25 cellular contexts compared by ENCODE assay signal in genomic region chr4:78386679-78387078, GRCh38.
"Had no signal": no experiment of that assay in that cellular context is flagged by ENCODE, and none has a peak within 500 bp of the region (broad histone marks: within the 10 kb centered on the region; RNA-seq: fewer than 3 reads in every experiment).

No MANE protein-coding gene starts in this region.

- H3K4me3 Mint-ChIP-seq: dendritic cell treated with granulocyte-macrophage colony-stimulating factor and Interleukin-4, amounts not matched to agents 40 ng/mL and 50 ng/mL, for 4 days; effector memory CD8-positive, alpha-beta T cell; endodermal cell had no signal

- H3K4me1 Mint-ChIP-seq: endodermal cell had no signal

- DNase-seq: colonic mucosa; cortex of kidney; dermis blood vessel endothelial cell; dorsolateral prefrontal cortex; effector CD4-positive, alpha-beta T cell; effector CD8-positive, alpha-beta T cell; effector memory CD4-positive, alpha-beta T cell; effector memory CD8-positive, alpha-beta T cell; endodermal cell; erythroblast; esophagus squamous epithelium; foreskin fibroblast; foreskin keratinocyte; foreskin melanocyte; gastrocnemius medialis; glutamatergic neuron; head of caudate nucleus; heart left ventricle; heart right ventricle had no signal

- H3K27ac Mint-ChIP-seq: dendritic cell treated with granulocyte-macrophage colony-stimulating factor and Interleukin-4, amounts not matched to agents 40 ng/mL and 50 ng/mL, for 4 days; effector memory CD8-positive, alpha-beta T cell; endodermal cell had no signal

- H3K27me3 ChIP-seq: colonic mucosa, dorsolateral prefrontal cortex, esophagus muscularis mucosa, esophagus squamous epithelium, foreskin keratinocyte, gastrocnemius medialis, gastroesophageal sphincter, heart left ventricle, heart right ventricle had no signal

- H3K4me3 ChIP-seq: colonic mucosa, coronary artery, dorsolateral prefrontal cortex, esophagus muscularis mucosa, esophagus squamous epithelium, gastrocnemius medialis, gastroesophageal sphincter, heart left ventricle, heart right ventricle had no signal

- ATAC-seq: effector memory CD8-positive, alpha-beta T cell; esophagus mucosa; foreskin keratinocyte; gastrocnemius medialis; gastroesophageal sphincter; heart left ventricle; heart right ventricle had no signal

- H3K9me3 ChIP-seq: colonic mucosa, esophagus muscularis mucosa, esophagus squamous epithelium, gastrocnemius medialis, gastroesophageal sphincter, heart left ventricle, heart right ventricle had no signal

- H3K27me3 Mint-ChIP-seq: dendritic cell treated with granulocyte-macrophage colony-stimulating factor and Interleukin-4, amounts not matched to agents 40 ng/mL and 50 ng/mL, for 4 days; effector memory CD8-positive, alpha-beta T cell had no signal

- H3K27ac ChIP-seq: colonic mucosa, coronary artery, dorsolateral prefrontal cortex, epithelial cell of prostate, esophagus muscularis mucosa, esophagus squamous epithelium, foreskin keratinocyte, gastrocnemius medialis, gastroesophageal sphincter, heart left ventricle, heart right ventricle had no signal

- H3K9me3 Mint-ChIP-seq: dendritic cell treated with granulocyte-macrophage colony-stimulating factor and Interleukin-4, amounts not matched to agents 40 ng/mL and 50 ng/mL, for 4 days; effector memory CD8-positive, alpha-beta T cell; endodermal cell had no signal

- H3K36me3 ChIP-seq: colonic mucosa, heart left ventricle had no signal

- H3K4me1 ChIP-seq: colonic mucosa, esophagus muscularis mucosa, esophagus squamous epithelium, foreskin keratinocyte, gastrocnemius medialis, gastroesophageal sphincter, heart left ventricle, heart right ventricle had no signal
